8 cellular contexts compared by ENCODE assay signal in the genomic region with DNA sequence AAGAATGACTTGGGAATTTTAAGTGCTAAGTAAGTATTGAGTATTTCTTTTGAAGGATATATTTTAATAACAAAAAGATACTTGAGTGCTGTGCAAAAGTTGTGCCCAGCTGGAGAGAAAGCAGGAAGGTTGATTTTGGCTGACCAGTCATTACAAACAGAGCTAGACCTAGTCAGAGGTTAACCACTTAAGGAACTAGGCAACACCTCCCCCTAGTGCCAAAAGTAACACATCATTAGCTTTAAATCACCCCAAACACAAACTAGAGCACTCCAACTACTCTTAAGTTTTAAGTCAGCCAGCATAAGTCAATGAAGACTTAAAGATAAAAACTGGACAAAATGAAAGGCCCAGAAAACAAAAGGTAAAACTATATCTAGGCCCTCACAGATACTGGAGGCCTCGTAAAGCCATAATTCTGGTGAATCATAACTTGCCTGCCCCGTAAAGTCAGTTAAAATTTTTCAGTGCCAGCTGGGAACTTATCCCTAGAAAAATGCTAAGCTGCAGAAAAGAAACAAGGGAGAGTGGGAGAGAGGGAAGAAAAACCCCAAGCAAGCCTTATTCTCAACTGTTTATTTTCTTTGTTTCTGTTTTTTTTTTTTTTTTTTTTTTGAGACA. TPM values are rescaled to one million over a fixed set of nuclear protein-coding genes. Genes with fewer than 3 reads are reported as not detected.
DNase-seq lines count a peak whose midpoint lies in the region; ATAC-seq and TF ChIP-seq lines count a peak whose summit lies in the region.

No MANE protein-coding gene starts in this region.

- no peaks in the 10 kb centered on the region for H3K9me3 ChIP-seq in effector memory CD4-positive, alpha-beta T cell (ENCODE audit: control insufficient read depth, low read length)

- peaks cover 10% of the 10 kb centered on the region for H3K4me1 ChIP-seq in effector memory CD4-positive, alpha-beta T cell (ENCODE audit: control insufficient read depth, insufficient read depth, low read length, poor library complexity, severe bottlenecking)

- peak; percentile 48 for ATAC-seq in HG02973 (IDR thresholded peaks at IDR 0.05; ENCODE audit: unreplicated experiment)
- ATAC-seq in activated T-cell treated with anti-CD3 and anti-CD28 coated beads, Interleukin-2, amount 50 U/mL, for 72 hours (replicated peaks in 1 of 2), result peak; percentile 38 to 41

- peaks cover 10% of the 10 kb centered on the region for H3K36me3 ChIP-seq in effector memory CD4-positive, alpha-beta T cell (ENCODE audit: control insufficient read depth, insufficient read depth, low read length)

- no peaks in the 10 kb centered on the region for H3K27me3 Mint-ChIP-seq in activated T-cell treated with anti-CD3 and anti-CD28 coated beads, Interleukin-2, amount 50 U/mL, for 72 hours (ENCODE audit: low read depth)

- H3K4me1 Mint-ChIP-seq in activated T-cell treated with anti-CD3 and anti-CD28 coated beads, Interleukin-2, amount 50 U/mL, for 72 hours (ENCODE audit: low read depth), result peaks cover 49% of the 10 kb centered on the region

- DNase-seq in NCI-H2196 treated with DMSO at 0.1 percent for 48 hours (lab: John Stamatoyannopoulos, UW; ENCODE audit: unreplicated experiment) (peak; percentile 44), germinal center (ENCODE audit: low spot score) (peak; percentile 67), renal cortical epithelial cell (ENCODE audit: low read depth) (peak; percentile 85)
- DNase-seq in activated T-cell treated with anti-CD3 and anti-CD28 coated beads, Interleukin-2, amount 50 U/mL, for 72 hours, result peak; percentile 43 to 54
- DNase-seq in effector memory CD4-positive, alpha-beta T cell, result no peak

- TF ChIP-seq CTCF in C4-2B (conservative IDR thresholded peaks at IDR 0.05) (peak; percentile 83), GM12874 (IDR thresholded peaks at IDR 0.05; ENCODE audit: insufficient read depth, low read depth, low read length) (peak; percentile 67)

- H3K27ac ChIP-seq in C4-2B, result no peak overlapping the region
- no peak overlapping the region for H3K27ac ChIP-seq in effector memory CD4-positive, alpha-beta T cell (ENCODE audit: insufficient read depth, low read length, poor library complexity, severe bottlenecking)

- no peaks in the 10 kb centered on the region for H3K9me3 Mint-ChIP-seq in activated T-cell treated with anti-CD3 and anti-CD28 coated beads, Interleukin-2, amount 50 U/mL, for 72 hours

- H3K36me3 Mint-ChIP-seq in activated T-cell treated with anti-CD3 and anti-CD28 coated beads, Interleukin-2, amount 50 U/mL, for 72 hours (ENCODE audit: insufficient read depth in 2 of 2), result peaks cover 7 to 10% of the 10 kb centered on the region in 2 donors

- H3K27me3 ChIP-seq in effector memory CD4-positive, alpha-beta T cell (replicated peaks; ENCODE audit: control insufficient read depth, insufficient read depth, low read length, poor library complexity, severe bottlenecking), result no peaks in the 10 kb centered on the region

- no peak overlapping the region for H3K4me3 Mint-ChIP-seq in activated T-cell treated with anti-CD3 and anti-CD28 coated beads, Interleukin-2, amount 50 U/mL, for 72 hours

- no peak overlapping the region for H3K27ac Mint-ChIP-seq in activated T-cell treated with anti-CD3 and anti-CD28 coated beads, Interleukin-2, amount 50 U/mL, for 72 hours

- H3K4me3 ChIP-seq in effector memory CD4-positive, alpha-beta T cell (ENCODE audit: insufficient read depth, low read depth, low read length, poor library complexity, severe bottlenecking), result no peak overlapping the region

RNA-seq across cellular contexts. Expression of a gene that starts 4.6 kb away (rescaled TPM):
- 10 to 100 TPM; 19.9 to 20.7 TPM for total RNA-seq in activated T-cell treated with anti-CD3 and anti-CD28 coated beads, Interleukin-2, amount 50 U/mL, for 72 hours
- 38.7 and 52.4 TPM in 2 replicates for total RNA-seq in renal cortical epithelial cell

RNA-seq across cellular contexts. Expression of a gene that starts 16.8 kb away (rescaled TPM):
- total RNA-seq in activated T-cell treated with anti-CD3 and anti-CD28 coated beads, Interleukin-2, amount 50 U/mL, for 72 hours, result not detected
- total RNA-seq in renal cortical epithelial cell, result not detected in 2 replicates

RNA-seq across cellular contexts. Expression of a gene that starts 26.9 kb away (rescaled TPM):
- total RNA-seq in activated T-cell treated with anti-CD3 and anti-CD28 coated beads, Interleukin-2, amount 50 U/mL, for 72 hours, result not detected
- not detected in 2 replicates for total RNA-seq in renal cortical epithelial cell

RNA-seq across cellular contexts. Expression of a gene that starts 44.1 kb away (rescaled TPM):
- total RNA-seq in activated T-cell treated with anti-CD3 and anti-CD28 coated beads, Interleukin-2, amount 50 U/mL, for 72 hours, result 1 to 10 TPM; 3.1 to 3.2 TPM
- total RNA-seq in renal cortical epithelial cell, result 2.7 and 16.8 TPM in 2 replicates

RNA-seq across cellular contexts. Expression of a gene that starts 48.7 kb away (rescaled TPM):
- total RNA-seq in activated T-cell treated with anti-CD3 and anti-CD28 coated beads, Interleukin-2, amount 50 U/mL, for 72 hours, result 10 to 100 TPM; 27.2 to 27.7 TPM
- 40.7 and 56.3 TPM in 2 replicates for total RNA-seq in renal cortical epithelial cell

Comparison
In these comparisons a context has a peak if more than half of its experiments do, and no peak if none do; other contexts are left out.
1. DNase-seq: peak in NCI-H2196 treated with DMSO at 0.1 percent for 48 hours (single experiment), activated T-cell treated with anti-CD3 and anti-CD28 coated beads, Interleukin-2, amount 50 U/mL, for 72 hours (2 of 2), germinal center (single experiment) and renal cortical epithelial cell (single experiment); none in effector memory CD4-positive, alpha-beta T cell (0 of 3).